In genomic region chr12:90253674-90254181, GRCh38 we compare ENCODE assay signal across 1 cellular context.
TF ChIP-seq lines count a peak whose summit lies in the region.

No MANE protein-coding gene starts in this region.

TF ChIP-seq in GM12878, 131 proteins besides CTCF, POLR2A, EP300 and RAD21 (continued from another document and continues in another):
- TF ChIP-seq, protein P1, sequence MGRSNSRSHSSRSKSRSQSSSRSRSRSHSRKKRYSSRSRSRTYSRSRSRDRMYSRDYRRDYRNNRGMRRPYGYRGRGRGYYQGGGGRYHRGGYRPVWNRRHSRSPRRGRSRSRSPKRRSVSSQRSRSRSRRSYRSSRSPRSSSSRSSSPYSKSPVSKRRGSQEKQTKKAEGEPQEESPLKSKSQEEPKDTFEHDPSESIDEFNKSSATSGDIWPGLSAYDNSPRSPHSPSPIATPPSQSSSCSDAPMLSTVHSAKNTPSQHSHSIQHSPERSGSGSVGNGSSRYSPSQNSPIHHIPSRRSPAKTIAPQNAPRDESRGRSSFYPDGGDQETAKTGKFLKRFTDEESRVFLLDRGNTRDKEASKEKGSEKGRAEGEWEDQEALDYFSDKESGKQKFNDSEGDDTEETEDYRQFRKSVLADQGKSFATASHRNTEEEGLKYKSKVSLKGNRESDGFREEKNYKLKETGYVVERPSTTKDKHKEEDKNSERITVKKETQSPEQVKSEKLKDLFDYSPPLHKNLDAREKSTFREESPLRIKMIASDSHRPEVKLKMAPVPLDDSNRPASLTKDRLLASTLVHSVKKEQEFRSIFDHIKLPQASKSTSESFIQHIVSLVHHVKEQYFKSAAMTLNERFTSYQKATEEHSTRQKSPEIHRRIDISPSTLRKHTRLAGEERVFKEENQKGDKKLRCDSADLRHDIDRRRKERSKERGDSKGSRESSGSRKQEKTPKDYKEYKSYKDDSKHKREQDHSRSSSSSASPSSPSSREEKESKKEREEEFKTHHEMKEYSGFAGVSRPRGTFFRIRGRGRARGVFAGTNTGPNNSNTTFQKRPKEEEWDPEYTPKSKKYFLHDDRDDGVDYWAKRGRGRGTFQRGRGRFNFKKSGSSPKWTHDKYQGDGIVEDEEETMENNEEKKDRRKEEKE (IDR thresholded peaks at IDR 0.05): no peak
- TF ChIP-seq TCF7 (IDR thresholded peaks at IDR 0.05; ENCODE audit: borderline replicate concordance): peak; percentile 91
- TF ChIP-seq ESRRA (IDR thresholded peaks at IDR 0.05; ENCODE audit: low read length): no peak
- TF ChIP-seq NBN (IDR thresholded peaks at IDR 0.05): no peak
- no peak for TF ChIP-seq LARP7 (IDR thresholded peaks at IDR 0.05)
- TF ChIP-seq EED (IDR thresholded peaks at IDR 0.05; ENCODE audit: low read depth): peak; percentile 89
- TF ChIP-seq PAX8 (IDR thresholded peaks at IDR 0.05): no peak
- TF ChIP-seq TCF12 (IDR thresholded peaks at IDR 0.05; ENCODE audit: low read depth, low read length): peak; percentile 75
- TF ChIP-seq TCF3 (IDR thresholded peaks at IDR 0.05; ENCODE audit: borderline replicate concordance, insufficient read depth, low read depth, low read length): peak; percentile 78; the same call in 1 of the 2 replicates
- peak; percentile 45 for TF ChIP-seq SP1 (IDR thresholded peaks at IDR 0.05; ENCODE audit: low read depth, low read length)
- no peak for TF ChIP-seq STAT1 (conservative IDR thresholded peaks at IDR 0.05)
- peak; percentile 61; the same call in 1 of the 2 replicates for TF ChIP-seq MAX (IDR thresholded peaks at IDR 0.05; ENCODE audit: low read depth, low read length)
- TF ChIP-seq HCFC1 (IDR thresholded peaks at IDR 0.05; ENCODE audit: low read length): no peak
- TF ChIP-seq, protein P2, sequence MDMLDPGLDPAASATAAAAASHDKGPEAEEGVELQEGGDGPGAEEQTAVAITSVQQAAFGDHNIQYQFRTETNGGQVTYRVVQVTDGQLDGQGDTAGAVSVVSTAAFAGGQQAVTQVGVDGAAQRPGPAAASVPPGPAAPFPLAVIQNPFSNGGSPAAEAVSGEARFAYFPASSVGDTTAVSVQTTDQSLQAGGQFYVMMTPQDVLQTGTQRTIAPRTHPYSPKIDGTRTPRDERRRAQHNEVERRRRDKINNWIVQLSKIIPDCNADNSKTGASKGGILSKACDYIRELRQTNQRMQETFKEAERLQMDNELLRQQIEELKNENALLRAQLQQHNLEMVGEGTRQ (IDR thresholded peaks at IDR 0.05; ENCODE audit: borderline replicate concordance, low read depth, low read length): no peak
- TF ChIP-seq RB1 (IDR thresholded peaks at IDR 0.05; ENCODE audit: borderline replicate concordance): no peak
- no peak for TF ChIP-seq E4F1 (IDR thresholded peaks at IDR 0.05; ENCODE audit: borderline replicate concordance, partially characterized antibody)
- no peak for TF ChIP-seq WRNIP1 (IDR thresholded peaks at IDR 0.05; ENCODE audit: borderline replicate concordance, low read depth, low read length)
- TF ChIP-seq IKZF1 (conservative IDR thresholded peaks at IDR 0.05): peak; percentile 66; the same call in 1 of the 2 replicates
- peak; percentile 90 for TF ChIP-seq NFIC (IDR thresholded peaks at IDR 0.05; ENCODE audit: low read depth, low read length)
- TF ChIP-seq ZNF24 (IDR thresholded peaks at IDR 0.05): no peak
- TF ChIP-seq BCL11A (IDR thresholded peaks at IDR 0.05; ENCODE audit: low read depth, low read length): peak; percentile 30; the same call in 1 of the 2 replicates
- TF ChIP-seq, protein P3, sequence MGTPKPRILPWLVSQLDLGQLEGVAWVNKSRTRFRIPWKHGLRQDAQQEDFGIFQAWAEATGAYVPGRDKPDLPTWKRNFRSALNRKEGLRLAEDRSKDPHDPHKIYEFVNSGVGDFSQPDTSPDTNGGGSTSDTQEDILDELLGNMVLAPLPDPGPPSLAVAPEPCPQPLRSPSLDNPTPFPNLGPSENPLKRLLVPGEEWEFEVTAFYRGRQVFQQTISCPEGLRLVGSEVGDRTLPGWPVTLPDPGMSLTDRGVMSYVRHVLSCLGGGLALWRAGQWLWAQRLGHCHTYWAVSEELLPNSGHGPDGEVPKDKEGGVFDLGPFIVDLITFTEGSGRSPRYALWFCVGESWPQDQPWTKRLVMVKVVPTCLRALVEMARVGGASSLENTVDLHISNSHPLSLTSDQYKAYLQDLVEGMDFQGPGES (IDR thresholded peaks at IDR 0.05): no peak
- peak in 1 of 2 experiments; percentile 41; a peak in 1 of 4 replicates for TF ChIP-seq BHLHE40 (IDR thresholded peaks at IDR 0.05; ENCODE audit: borderline replicate concordance in 1 of 2, low read depth in 2 of 2, low read length in 1 of 2)
- TF ChIP-seq ZBTB33 (IDR thresholded peaks at IDR 0.05): no peak
- TF ChIP-seq IRF4 (IDR thresholded peaks at IDR 0.05; ENCODE audit: low read depth, low read length): 0 out of 2 replicates have a peak, but pooled peaks have one; percentile 52
- TF ChIP-seq CREB1 (IDR thresholded peaks at IDR 0.05; ENCODE audit: low read depth): peak; percentile 50; the same call in 1 of the 2 replicates
- peak; percentile 25; the same call in 1 of the 2 replicates for TF ChIP-seq ELK1 (IDR thresholded peaks at IDR 0.05; ENCODE audit: low read depth, low read length)
- TF ChIP-seq ASH2L (IDR thresholded peaks at IDR 0.05; ENCODE audit: borderline replicate concordance, low read depth): no peak
- TF ChIP-seq, protein P4, sequence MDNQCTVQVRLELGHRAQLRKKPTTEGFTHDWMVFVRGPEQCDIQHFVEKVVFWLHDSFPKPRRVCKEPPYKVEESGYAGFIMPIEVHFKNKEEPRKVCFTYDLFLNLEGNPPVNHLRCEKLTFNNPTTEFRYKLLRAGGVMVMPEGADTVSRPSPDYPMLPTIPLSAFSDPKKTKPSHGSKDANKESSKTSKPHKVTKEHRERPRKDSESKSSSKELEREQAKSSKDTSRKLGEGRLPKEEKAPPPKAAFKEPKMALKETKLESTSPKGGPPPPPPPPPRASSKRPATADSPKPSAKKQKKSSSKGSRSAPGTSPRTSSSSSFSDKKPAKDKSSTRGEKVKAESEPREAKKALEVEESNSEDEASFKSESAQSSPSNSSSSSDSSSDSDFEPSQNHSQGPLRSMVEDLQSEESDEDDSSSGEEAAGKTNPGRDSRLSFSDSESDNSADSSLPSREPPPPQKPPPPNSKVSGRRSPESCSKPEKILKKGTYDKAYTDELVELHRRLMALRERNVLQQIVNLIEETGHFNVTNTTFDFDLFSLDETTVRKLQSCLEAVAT (IDR thresholded peaks at IDR 0.05): no peak
- TF ChIP-seq, protein P5, sequence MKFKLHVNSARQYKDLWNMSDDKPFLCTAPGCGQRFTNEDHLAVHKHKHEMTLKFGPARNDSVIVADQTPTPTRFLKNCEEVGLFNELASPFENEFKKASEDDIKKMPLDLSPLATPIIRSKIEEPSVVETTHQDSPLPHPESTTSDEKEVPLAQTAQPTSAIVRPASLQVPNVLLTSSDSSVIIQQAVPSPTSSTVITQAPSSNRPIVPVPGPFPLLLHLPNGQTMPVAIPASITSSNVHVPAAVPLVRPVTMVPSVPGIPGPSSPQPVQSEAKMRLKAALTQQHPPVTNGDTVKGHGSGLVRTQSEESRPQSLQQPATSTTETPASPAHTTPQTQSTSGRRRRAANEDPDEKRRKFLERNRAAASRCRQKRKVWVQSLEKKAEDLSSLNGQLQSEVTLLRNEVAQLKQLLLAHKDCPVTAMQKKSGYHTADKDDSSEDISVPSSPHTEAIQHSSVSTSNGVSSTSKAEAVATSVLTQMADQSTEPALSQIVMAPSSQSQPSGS (IDR thresholded peaks at IDR 0.05; ENCODE audit: low read length): peak; percentile 83
- TF ChIP-seq PKNOX1 (IDR thresholded peaks at IDR 0.05): no peak
- no peak for TF ChIP-seq RELB (IDR thresholded peaks at IDR 0.05; ENCODE audit: low read depth)
- TF ChIP-seq YY1 (IDR thresholded peaks at IDR 0.05; ENCODE audit: low read depth, low read length): 0 out of 2 replicates have a peak, but pooled peaks have one; percentile 50
- no peak for TF ChIP-seq JUND (IDR thresholded peaks at IDR 0.05; ENCODE audit: low read depth, low read length)
- TF ChIP-seq BACH1 (IDR thresholded peaks at IDR 0.05; ENCODE audit: borderline replicate concordance): no peak
- no peak for TF ChIP-seq RBBP5 (conservative IDR thresholded peaks at IDR 0.05)
- no peak for TF ChIP-seq ZNF274 (IDR thresholded peaks at IDR 0.05; ENCODE audit: insufficient read depth, insufficient read length)
- TF ChIP-seq CHD1 (IDR thresholded peaks at IDR 0.05; ENCODE audit: low read depth, low read length): no peak
- no peak for TF ChIP-seq FOXK2 (IDR thresholded peaks at IDR 0.05)
- TF ChIP-seq MEF2B (IDR thresholded peaks at IDR 0.05; ENCODE audit: partially characterized antibody, poor library complexity, severe bottlenecking): peak; percentile 42
- no peak for TF ChIP-seq EZH2 (IDR thresholded peaks at IDR 0.05; ENCODE audit: borderline replicate concordance, control insufficient read depth, low read depth, low read length)
- no peak for TF ChIP-seq HDGF (IDR thresholded peaks at IDR 0.05)
- peak; percentile 75 for TF ChIP-seq GABPA (IDR thresholded peaks at IDR 0.05; ENCODE audit: low read depth)
- TF ChIP-seq ZNF207 (IDR thresholded peaks at IDR 0.05; ENCODE audit: borderline replicate concordance): no peak
- peak; percentile 94 for TF ChIP-seq CBX5 (IDR thresholded peaks at IDR 0.05; ENCODE audit: low read depth)
- TF ChIP-seq MEF2A (IDR thresholded peaks at IDR 0.05; ENCODE audit: insufficient read depth, low read depth, low read length): peak; percentile 91
- peak; percentile 63 to 67; a peak in 3 of 4 replicates for TF ChIP-seq IKZF2 (IDR thresholded peaks at IDR 0.05)
